In genomic region chr2:222318712-222319575, GRCh38 we compare ENCODE assay signal across 9 cellular contexts. TPM values are rescaled to one million over a fixed set of nuclear protein-coding genes. Genes with fewer than 3 reads are reported as not detected.
A peak's percentile ranks its signal among the peaks of the same experiment; 100 is the strongest.
DNase-seq lines count a peak whose midpoint lies in the region; ATAC-seq and TF ChIP-seq lines count a peak whose summit lies in the region.
"Had no signal": no experiment of that assay in that cellular context is flagged by ENCODE, and none has a peak within 500 bp of the region (broad histone marks: within the 10 kb centered on the region; RNA-seq: fewer than 3 reads in every experiment).

No MANE protein-coding gene starts in this region.

- H3K27me3 ChIP-seq in trophoblast cell (ENCODE audit: insufficient read depth, low read length): peaks cover 42% of the 10 kb centered on the region

- H3K36me3 ChIP-seq in trophoblast cell (ENCODE audit: control insufficient read depth in 1 of 2, insufficient read depth in 2 of 2, low read length in 2 of 2): no peaks in the 10 kb centered on the region

- H4K12ac ChIP-seq in trophoblast cell (ENCODE audit: low read depth, low read length): no peak overlapping the region

- TF ChIP-seq CTCF in WTC11 (IDR thresholded peaks at IDR 0.05): no peak
- peak; percentile 40 for TF ChIP-seq CTCF in glutamatergic neuron (IDR thresholded peaks at IDR 0.05; ENCODE audit: partially characterized antibody, unreplicated experiment)

- no peak overlapping the region for H2BK12ac ChIP-seq in trophoblast cell (ENCODE audit: low read length)

- no peak overlapping the region for H3K23ac ChIP-seq in trophoblast cell (ENCODE audit: low read length)

- H3K79me1 ChIP-seq in trophoblast cell (ENCODE audit: low read length): no peaks in the 10 kb centered on the region

- no peaks in the 10 kb centered on the region for H3K9me3 ChIP-seq in trophoblast cell (ENCODE audit: insufficient read depth, low read depth, low read length)

- H3K36me3 Mint-ChIP-seq in WTC11: no peaks in the 10 kb centered on the region
- peaks cover 4% of the 10 kb centered on the region for H3K36me3 Mint-ChIP-seq in glutamatergic neuron (ENCODE audit: unreplicated experiment)

- H3K4me1 ChIP-seq in trophoblast cell (ENCODE audit: control insufficient read depth in 1 of 2, insufficient read depth in 2 of 2, low read length in 2 of 2): peaks cover 9 to 16% of the 10 kb centered on the region in 2 experiments

- no peak overlapping the region for H3K27ac ChIP-seq in trophoblast cell (ENCODE audit: low read depth, low read length)

- no peak overlapping the region for H2BK120ac ChIP-seq in trophoblast cell (ENCODE audit: insufficient read depth, low read length, poor library complexity)

- H3K27me3 Mint-ChIP-seq in WTC11 (ENCODE audit: low read depth) (peaks cover 93% of the 10 kb centered on the region), glutamatergic neuron (ENCODE audit: unreplicated experiment) (peaks cover 14% of the 10 kb centered on the region)

- H4K8ac ChIP-seq in trophoblast cell (ENCODE audit: low read depth, low read length): no peak overlapping the region

- no CpG with 5 or more reads among the region's 103 CpGs for WGBS in trophoblast cell (ENCODE audit: extremely low coverage, insufficient coverage, insufficient read length)

- CTCF ChIA-PET in WTC11 (lab: Charles Lee): interaction anchor here (0.5 to 2.7 kb wide), 32 partner anchors 11 to 749 kb away, joined by 3 to 37 read pairs (median 4); partner anchors contain the start of genes PAX3 and SGPP2

- H3K14ac ChIP-seq in trophoblast cell (ENCODE audit: low read length): no peak overlapping the region

- H2BK5ac ChIP-seq in trophoblast cell (ENCODE audit: low read depth, low read length, poor library complexity): no peak overlapping the region

- H3K18ac ChIP-seq in trophoblast cell (ENCODE audit: low read length): no peak overlapping the region

- H3K4me3 ChIP-seq in trophoblast cell (ENCODE audit: low read depth, low read length): peak overlapping the region; percentile 30

- H3K4me2 ChIP-seq in trophoblast cell (ENCODE audit: low read length): peak overlapping the region; percentile 96

- ATAC-seq in HG02588 (IDR thresholded peaks at IDR 0.05; ENCODE audit: unreplicated experiment) (peak; percentile 37), WTC11 (peak; percentile 29)

- POLR2A ChIA-PET in WTC11 (lab: Charles Lee): interaction anchor here (0.6 to 1.8 kb wide), 7 partner anchors 11 to 114 kb away, joined by 3 to 7 read pairs (median 4); no protein-coding TSS in a partner anchor

- peak overlapping the region; percentile 93 for H2AFZ ChIP-seq in trophoblast cell (ENCODE audit: insufficient read depth, low read length, poor library complexity)

- no peaks in the 10 kb centered on the region for H3K9me3 Mint-ChIP-seq in WTC11
- H3K9me3 Mint-ChIP-seq in glutamatergic neuron (ENCODE audit: unreplicated experiment): peaks cover 18% of the 10 kb centered on the region

- no peak overlapping the region for H4K91ac ChIP-seq in trophoblast cell (ENCODE audit: low read depth, low read length)

- no peaks in the 10 kb centered on the region for H3K79me2 ChIP-seq in trophoblast cell (ENCODE audit: control insufficient read depth, insufficient read depth, low read length, poor library complexity)

- H3K4me1 Mint-ChIP-seq in WTC11 (peaks cover 11% of the 10 kb centered on the region), glutamatergic neuron (ENCODE audit: low read depth, unreplicated experiment) (peaks cover 21% of the 10 kb centered on the region)

- H3K9ac ChIP-seq in trophoblast cell (ENCODE audit: low read length): no peak overlapping the region

- H2AK5ac ChIP-seq in trophoblast cell (ENCODE audit: low read length): no peak overlapping the region

- H3K4ac ChIP-seq in trophoblast cell (ENCODE audit: low read depth, low read length): no peak overlapping the region

- H3K27ac Mint-ChIP-seq in WTC11 (no peak overlapping the region), glutamatergic neuron (ENCODE audit: unreplicated experiment) (peak overlapping the region; percentile 99)

- peak; percentile 39 for DNase-seq in stimulated activated CD4-positive, alpha-beta T cell treated with anti-CD3 and anti-CD28 coated beads, Interleukin-12 subunit alpha, Interleukin-12 subunit beta, amount 100 ng/mL, for 4 hours
- no peak for DNase-seq in stimulated activated CD4-positive, alpha-beta T cell treated with anti-CD3 and anti-CD28 coated beads, Interleukin-1b, Interleukin-23, amount 100 ng/mL, for 48 hours
- DNase-seq in MV-4-11 (lab: John Stamatoyannopoulos, UW): peak; percentile 31
- peak; percentile 32 for DNase-seq in WTC11 (ENCODE audit: low spot score)
- DNase-seq in glutamatergic neuron: peak; percentile 78
- peak; percentile 8 to 45 for DNase-seq in trophoblast cell
- DNase-seq in NCI-H524 treated with DMSO at 0.1 percent for 48 hours (lab: John Stamatoyannopoulos, UW): no peak

- H3K4me3 Mint-ChIP-seq in WTC11 (peak overlapping the region; percentile 79), glutamatergic neuron (ENCODE audit: unreplicated experiment) (peak overlapping the region; percentile 99)

TF ChIP-seq in WTC11, 78 proteins besides CTCF, POLR2A, EP300 and RAD21:
- TF ChIP-seq ELF4 (CRISPR knock-in tag; IDR thresholded peaks at IDR 0.05; ENCODE audit: low read depth) (no peak), TCF7 (CRISPR knock-in tag; IDR thresholded peaks at IDR 0.05; ENCODE audit: low read depth) (no peak), ZNF423 (CRISPR knock-in tag; IDR thresholded peaks at IDR 0.05) (0 out of 2 replicates have a peak, but pooled peaks have one; percentile 37), ATF2 (CRISPR knock-in tag; IDR thresholded peaks at IDR 0.05; ENCODE audit: borderline replicate concordance, low read depth) (no peak), ZNF138 (CRISPR knock-in tag; conservative IDR thresholded peaks at IDR 0.05) (no peak), PRRX2 (CRISPR knock-in tag; IDR thresholded peaks at IDR 0.05) (no peak), ZNF425 (CRISPR knock-in tag; conservative IDR thresholded peaks at IDR 0.05) (no peak), ZNF232 (CRISPR knock-in tag; IDR thresholded peaks at IDR 0.05) (no peak), RELA (CRISPR knock-in tag; IDR thresholded peaks at IDR 0.05; ENCODE audit: borderline replicate concordance) (no peak), ZMAT4 (CRISPR knock-in tag; IDR thresholded peaks at IDR 0.05) (no peak), ZNF219 (CRISPR knock-in tag; IDR thresholded peaks at IDR 0.05; ENCODE audit: borderline replicate concordance) (no peak), IRF2 (CRISPR knock-in tag; IDR thresholded peaks at IDR 0.05; ENCODE audit: borderline replicate concordance, low read depth) (no peak), CREM (CRISPR knock-in tag; IDR thresholded peaks at IDR 0.05) (peak; percentile 19; the same call in 1 of the 2 replicates), NR1H2 (CRISPR knock-in tag; IDR thresholded peaks at IDR 0.05) (no peak), GTF2I (CRISPR knock-in tag; conservative IDR thresholded peaks at IDR 0.05) (no peak), KAT7 (CRISPR knock-in tag; IDR thresholded peaks at IDR 0.05; ENCODE audit: borderline replicate concordance) (no peak)
- TF ChIP-seq, protein P1, sequence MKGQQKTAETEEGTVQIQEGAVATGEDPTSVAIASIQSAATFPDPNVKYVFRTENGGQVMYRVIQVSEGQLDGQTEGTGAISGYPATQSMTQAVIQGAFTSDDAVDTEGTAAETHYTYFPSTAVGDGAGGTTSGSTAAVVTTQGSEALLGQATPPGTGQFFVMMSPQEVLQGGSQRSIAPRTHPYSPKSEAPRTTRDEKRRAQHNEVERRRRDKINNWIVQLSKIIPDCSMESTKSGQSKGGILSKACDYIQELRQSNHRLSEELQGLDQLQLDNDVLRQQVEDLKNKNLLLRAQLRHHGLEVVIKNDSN (CRISPR knock-in tag; IDR thresholded peaks at IDR 0.05): no peak

RNA-seq across cellular contexts. Expression of gene PAX3, which starts 20.1 kb away (rescaled TPM):
- total RNA-seq in WTC11 (2021): not detected in 3 replicates
- total RNA-seq in glutamatergic neuron (ENCODE audit: unreplicated experiment): 31.2 TPM
- polyA plus RNA-seq in trophoblast cell (2013): not detected in 2 replicates
- total RNA-seq: pulmonary artery endothelial cell had no signal

Comparison
In these comparisons a context has a peak if more than half of its experiments do, and no peak if none do; other contexts are left out.
1. DNase-seq: peak in stimulated activated CD4-positive, alpha-beta T cell treated with anti-CD3 and anti-CD28 coated beads, Interleukin-12 subunit alpha, Interleukin-12 subunit beta, amount 100 ng/mL, for 4 hours (single experiment), MV-4-11 (single experiment), WTC11 (single experiment), glutamatergic neuron (single experiment) and trophoblast cell (2 of 2); none in stimulated activated CD4-positive, alpha-beta T cell treated with anti-CD3 and anti-CD28 coated beads, Interleukin-1b, Interleukin-23, amount 100 ng/mL, for 48 hours (single experiment) and NCI-H524 treated with DMSO at 0.1 percent for 48 hours (single experiment).
2. RNA of gene PAX3, which starts 20.1 kb away (total RNA-seq): 31.2 TPM in glutamatergic neuron (single experiment); not detected in WTC11; every median in the first group is over 10 times any median in the second.